In the genomic region with DNA sequence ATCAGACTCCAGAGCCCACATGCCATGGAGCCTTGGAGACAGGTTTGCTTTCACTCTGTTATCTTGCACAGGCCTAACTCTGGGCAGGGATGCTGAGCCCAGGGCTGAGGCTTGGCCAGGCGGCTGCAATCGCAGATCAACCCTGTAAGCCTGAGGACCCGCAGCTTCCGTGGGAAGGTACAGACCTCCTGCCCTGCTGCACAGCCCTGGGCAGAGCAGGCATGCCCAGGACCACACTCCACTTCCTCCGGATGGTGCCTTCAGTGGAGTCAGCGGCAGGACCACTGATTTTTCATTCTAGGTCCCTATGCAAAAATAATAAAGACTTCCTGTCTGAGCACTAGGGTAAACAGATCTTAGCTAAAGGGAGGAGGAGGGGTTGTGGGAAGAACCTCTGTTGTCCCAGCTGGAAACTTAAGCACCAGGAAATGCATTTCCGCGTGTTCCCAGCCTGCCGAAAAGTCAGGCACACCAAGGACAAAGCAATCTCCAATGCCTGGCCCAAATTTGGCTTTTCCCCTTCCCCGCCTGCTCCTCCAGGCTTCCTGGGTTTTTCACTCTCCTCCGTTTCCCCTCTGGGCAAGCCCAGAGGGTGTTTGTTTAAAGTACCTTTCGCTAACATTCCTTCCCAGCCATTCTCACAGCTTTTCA, we compare ENCODE assay signal across 11 cellular contexts.
DNase-seq lines count a peak whose midpoint lies in the region; ATAC-seq and TF ChIP-seq lines count a peak whose summit lies in the region.
"Had no signal": no experiment of that assay in that cellular context is flagged by ENCODE, and none has a peak within 500 bp of the region (broad histone marks: within the 10 kb centered on the region; RNA-seq: fewer than 3 reads in every experiment).

No MANE protein-coding gene starts in this region.

- H3K4me3 ChIP-seq in GM23338 (peak overlapping the region; percentile 14), right atrium auricular region (no peak overlapping the region), parathyroid adenoma (ENCODE audit: low read depth, low read length) (no peak overlapping the region)
- H3K4me3 ChIP-seq in effector memory CD4-positive, alpha-beta T cell (ENCODE audit: insufficient read depth, low read depth, low read length, poor library complexity, severe bottlenecking): no peak overlapping the region
- H3K4me3 ChIP-seq: HAP-1 had no signal

- H3K4me1 Mint-ChIP-seq in GM23338: peaks cover 47% of the 10 kb centered on the region
- H3K4me1 Mint-ChIP-seq in activated CD4-positive, alpha-beta T cell treated with anti-CD3 and anti-CD28 coated beads, Interleukin-2, amount 10 ng/mL, durations not matched to agents 24 days and 14 days: no peaks in the 10 kb centered on the region
- H3K4me1 Mint-ChIP-seq in CD4-positive, alpha-beta T cell (ENCODE audit: low read depth): no peaks in the 10 kb centered on the region
- H3K4me1 Mint-ChIP-seq: activated CD4-positive, alpha-beta T cell treated with anti-CD3 and anti-CD28 coated beads for 36 hours had no signal

- H3K9me3 ChIP-seq in right atrium auricular region (no peaks in the 10 kb centered on the region), parathyroid adenoma (ENCODE audit: control insufficient read depth, low read length) (no peaks in the 10 kb centered on the region)
- H3K9me3 ChIP-seq in effector memory CD4-positive, alpha-beta T cell (ENCODE audit: control insufficient read depth, low read length): no peaks in the 10 kb centered on the region
- no peaks in the 10 kb centered on the region for H3K9me3 ChIP-seq in CD4-positive, alpha-beta T cell (ENCODE audit: control insufficient read depth, low read length)
- H3K9me3 ChIP-seq: HAP-1 had no signal

- H3K79me2 ChIP-seq in GM23338 (replicated peaks; ENCODE audit: insufficient read depth) (no peaks in the 10 kb centered on the region), parathyroid adenoma (no peaks in the 10 kb centered on the region)

- POLR2A ChIA-PET in CD4-positive, alpha-beta T cell (lab: Charles Lee): no interaction called here

- H3K27me3 ChIP-seq in GM23338 (ENCODE audit: insufficient read depth): no peaks in the 10 kb centered on the region
- H3K27me3 ChIP-seq in right atrium auricular region: no peaks in the 10 kb centered on the region
- H3K27me3 ChIP-seq in parathyroid adenoma (ENCODE audit: control insufficient read depth, insufficient read depth, low read length): no peaks in the 10 kb centered on the region
- no peaks in the 10 kb centered on the region for H3K27me3 ChIP-seq in effector memory CD4-positive, alpha-beta T cell (replicated peaks; ENCODE audit: control insufficient read depth, insufficient read depth, low read length, poor library complexity, severe bottlenecking)
- H3K27me3 ChIP-seq in CD4-positive, alpha-beta T cell (ENCODE audit: control insufficient read depth, insufficient read depth, low read length): no peaks in the 10 kb centered on the region

- H3K27ac ChIP-seq in GM23338 (ENCODE audit: low read depth) (peak overlapping the region; percentile 98), right atrium auricular region (peak overlapping the region; percentile 8 to 31), parathyroid adenoma (peak overlapping the region; percentile 56)
- no peak overlapping the region for H3K27ac ChIP-seq in effector memory CD4-positive, alpha-beta T cell (ENCODE audit: insufficient read depth, low read length, poor library complexity, severe bottlenecking)
- H3K27ac ChIP-seq in CD4-positive, alpha-beta T cell (ENCODE audit: low read depth, low read length): no peak overlapping the region

- peak overlapping the region; percentile 45 for H3K4me2 ChIP-seq in GM23338
- H3K4me2 ChIP-seq in parathyroid adenoma (ENCODE audit: low read length): no peak overlapping the region

- H3K9ac ChIP-seq in parathyroid adenoma: no peak overlapping the region

- H3K4me1 ChIP-seq in GM23338 (ENCODE audit: insufficient read depth): peaks cover 40% of the 10 kb centered on the region
- peaks cover 0 to 14% of the 10 kb centered on the region in 2 donors for H3K4me1 ChIP-seq in right atrium auricular region
- H3K4me1 ChIP-seq in parathyroid adenoma: peaks cover 3% of the 10 kb centered on the region
- no peaks in the 10 kb centered on the region for H3K4me1 ChIP-seq in effector memory CD4-positive, alpha-beta T cell (ENCODE audit: control insufficient read depth, insufficient read depth, low read length, poor library complexity, severe bottlenecking)
- H3K4me1 ChIP-seq: HAP-1 had no signal

- H3K36me3 Mint-ChIP-seq in GM23338 (ENCODE audit: low read depth): no peaks in the 10 kb centered on the region
- no peaks in the 10 kb centered on the region for H3K36me3 Mint-ChIP-seq in activated CD4-positive, alpha-beta T cell treated with anti-CD3 and anti-CD28 coated beads, Interleukin-2, amount 10 ng/mL, durations not matched to agents 24 days and 14 days (ENCODE audit: low read depth)
- no peaks in the 10 kb centered on the region for H3K36me3 Mint-ChIP-seq in CD4-positive, alpha-beta T cell (ENCODE audit: low read depth)

- peak overlapping the region; percentile 51 for H3K4me3 Mint-ChIP-seq in GM23338
- no peak overlapping the region for H3K4me3 Mint-ChIP-seq in activated CD4-positive, alpha-beta T cell treated with anti-CD3 and anti-CD28 coated beads, Interleukin-2, amount 10 ng/mL, durations not matched to agents 24 days and 14 days
- no peak overlapping the region for H3K4me3 Mint-ChIP-seq in CD4-positive, alpha-beta T cell
- H3K4me3 Mint-ChIP-seq: activated CD4-positive, alpha-beta T cell treated with anti-CD3 and anti-CD28 coated beads for 36 hours had no signal

- peak; percentile 74 for ATAC-seq in GM23338
- ATAC-seq in CD4-positive, alpha-beta T cell (ENCODE audit: poor library complexity): no peak
- ATAC-seq: activated CD4-positive, alpha-beta T cell treated with anti-CD3 and anti-CD28 coated beads for 36 hours had no signal

- no peaks in the 10 kb centered on the region for H3K9me3 Mint-ChIP-seq in GM23338
- no peaks in the 10 kb centered on the region for H3K9me3 Mint-ChIP-seq in activated CD4-positive, alpha-beta T cell treated with anti-CD3 and anti-CD28 coated beads, Interleukin-2, amount 10 ng/mL, durations not matched to agents 24 days and 14 days
- no peaks in the 10 kb centered on the region for H3K9me3 Mint-ChIP-seq in CD4-positive, alpha-beta T cell

- no peaks in the 10 kb centered on the region for H4K20me1 ChIP-seq in GM23338 (replicated peaks; ENCODE audit: insufficient read depth)

- DNase-seq in GM23338 (ENCODE audit: low spot score): peak; percentile 85
- DNase-seq in UCSD-AML1 (lab: John Stamatoyannopoulos, UW; ENCODE audit: unreplicated experiment): peak; percentile 65
- DNase-seq in right atrium auricular region (ENCODE audit: low spot score): no peak
- DNase-seq in MV-4-11 (lab: John Stamatoyannopoulos, UW): no peak
- DNase-seq in effector memory CD4-positive, alpha-beta T cell: no peak
- no peak for DNase-seq in activated CD4-positive, alpha-beta T cell treated with anti-CD3 and anti-CD28 coated beads, Interleukin-2, amount 10 ng/mL, durations not matched to agents 24 days and 14 days
- DNase-seq in CD4-positive, alpha-beta T cell: no peak
- DNase-seq: activated CD4-positive, alpha-beta T cell treated with anti-CD3 and anti-CD28 coated beads for 36 hours; NCI-H146 had no signal

- CTCF ChIA-PET in CD4-positive, alpha-beta T cell (lab: Charles Lee): no interaction called here

- H2AFZ ChIP-seq in GM23338 (peak overlapping the region; percentile 35; the same call in 1 of the 2 replicates), parathyroid adenoma (peak overlapping the region; percentile 50)

- no peaks in the 10 kb centered on the region for H3K36me3 ChIP-seq in GM23338 (ENCODE audit: insufficient read depth)
- no peaks in the 10 kb centered on the region for H3K36me3 ChIP-seq in right atrium auricular region
- no peaks in the 10 kb centered on the region for H3K36me3 ChIP-seq in parathyroid adenoma (ENCODE audit: control insufficient read depth, insufficient read depth, low read length)
- H3K36me3 ChIP-seq in effector memory CD4-positive, alpha-beta T cell (ENCODE audit: control insufficient read depth, insufficient read depth, low read length): no peaks in the 10 kb centered on the region
- H3K36me3 ChIP-seq: HAP-1 had no signal

- no peaks in the 10 kb centered on the region for H3K9me2 ChIP-seq in GM23338 (ENCODE audit: insufficient read depth)

- no peaks in the 10 kb centered on the region for H3K27me3 Mint-ChIP-seq in GM23338 (ENCODE audit: insufficient read depth, low read depth, poor library complexity)
- H3K27me3 Mint-ChIP-seq in activated CD4-positive, alpha-beta T cell treated with anti-CD3 and anti-CD28 coated beads, Interleukin-2, amount 10 ng/mL, durations not matched to agents 24 days and 14 days: peaks cover 3% of the 10 kb centered on the region
- peaks cover 11% of the 10 kb centered on the region for H3K27me3 Mint-ChIP-seq in CD4-positive, alpha-beta T cell

- intact Hi-C loops in activated CD4-positive, alpha-beta T cell treated with anti-CD3 and anti-CD28 coated beads, Interleukin-2, amount 10 ng/mL, durations not matched to agents 24 days and 14 days (cut with micrococcal nuclease): no loop called here
- intact Hi-C loops in CD4-positive, alpha-beta T cell (cut with DNase I, micrococcal nuclease): no loop called here

- peak overlapping the region; percentile 94 for H3K27ac Mint-ChIP-seq in GM23338
- no peak overlapping the region for H3K27ac Mint-ChIP-seq in activated CD4-positive, alpha-beta T cell treated with anti-CD3 and anti-CD28 coated beads, Interleukin-2, amount 10 ng/mL, durations not matched to agents 24 days and 14 days
- no peak overlapping the region for H3K27ac Mint-ChIP-seq in CD4-positive, alpha-beta T cell
- H3K27ac Mint-ChIP-seq: activated CD4-positive, alpha-beta T cell treated with anti-CD3 and anti-CD28 coated beads for 36 hours had no signal

- TF ChIP-seq CTCF in GM23338 (conservative IDR thresholded peaks at IDR 0.05; ENCODE audit: low read depth in 2 of 2): no peak
- no peak for TF ChIP-seq CTCF in right atrium auricular region (IDR thresholded peaks at IDR 0.05)
- no peak for TF ChIP-seq CTCF in parathyroid adenoma (IDR thresholded peaks at IDR 0.05)
- TF ChIP-seq CTCF in CD4-positive, alpha-beta T cell (IDR thresholded peaks at IDR 0.05): no peak

- H3F3A ChIP-seq in GM23338 (replicated peaks; ENCODE audit: low read depth): peaks cover 9% of the 10 kb centered on the region

TF ChIP-seq in GM23338, 12 proteins besides CTCF, POLR2A, EP300 and RAD21 (continues in another document):
- TF ChIP-seq POLR2AphosphoS5 (IDR thresholded peaks at IDR 0.05; ENCODE audit: low read depth): no peak
- TF ChIP-seq ZNF331 (CRISPR knock-in tag; IDR thresholded peaks at IDR 0.05; ENCODE audit: low read depth): no peak
- TF ChIP-seq, protein P1, sequence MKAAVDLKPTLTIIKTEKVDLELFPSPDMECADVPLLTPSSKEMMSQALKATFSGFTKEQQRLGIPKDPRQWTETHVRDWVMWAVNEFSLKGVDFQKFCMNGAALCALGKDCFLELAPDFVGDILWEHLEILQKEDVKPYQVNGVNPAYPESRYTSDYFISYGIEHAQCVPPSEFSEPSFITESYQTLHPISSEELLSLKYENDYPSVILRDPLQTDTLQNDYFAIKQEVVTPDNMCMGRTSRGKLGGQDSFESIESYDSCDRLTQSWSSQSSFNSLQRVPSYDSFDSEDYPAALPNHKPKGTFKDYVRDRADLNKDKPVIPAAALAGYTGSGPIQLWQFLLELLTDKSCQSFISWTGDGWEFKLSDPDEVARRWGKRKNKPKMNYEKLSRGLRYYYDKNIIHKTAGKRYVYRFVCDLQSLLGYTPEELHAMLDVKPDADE (IDR thresholded peaks at IDR 0.05): 0 out of 2 replicates have a peak, but pooled peaks have one; percentile 11

Comparison
In these comparisons a context has a peak if more than half of its experiments do, and no peak if none do; other contexts are left out.
1. DNase-seq: peak in GM23338 (single experiment) and UCSD-AML1 (single experiment); none in right atrium auricular region (single experiment), MV-4-11 (single experiment), effector memory CD4-positive, alpha-beta T cell (0 of 3), activated CD4-positive, alpha-beta T cell treated with anti-CD3 and anti-CD28 coated beads, Interleukin-2, amount 10 ng/mL, durations not matched to agents 24 days and 14 days (single experiment) and CD4-positive, alpha-beta T cell (0 of 10).
2. H3K27ac ChIP-seq: peak in GM23338 (single experiment), right atrium auricular region (2 of 2) and parathyroid adenoma (single experiment); none in effector memory CD4-positive, alpha-beta T cell (single experiment) and CD4-positive, alpha-beta T cell (single experiment).